In the genomic region with DNA sequence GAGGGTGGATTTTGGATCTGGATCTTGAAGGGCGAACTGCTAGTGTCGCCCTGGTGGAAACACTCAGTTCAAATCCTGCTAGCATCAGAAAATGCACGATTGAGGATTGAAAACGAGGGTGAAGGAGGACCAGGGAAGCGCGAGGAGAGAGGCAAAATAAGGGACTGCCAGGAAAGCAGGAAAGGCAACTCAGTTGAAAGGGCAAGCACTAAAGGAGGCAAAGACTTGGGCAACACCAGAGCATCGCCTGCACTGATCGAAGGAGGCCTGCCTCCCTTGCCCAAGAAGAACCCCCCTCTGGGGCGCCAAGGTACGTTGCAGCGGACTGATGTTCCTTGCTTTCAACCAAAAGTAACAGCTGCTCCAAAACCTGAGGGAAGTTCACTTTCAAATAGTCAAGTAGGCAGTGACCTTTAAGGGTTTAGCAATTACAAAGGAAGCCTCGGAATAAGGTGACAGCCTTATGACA, we compare ENCODE assay signal across 1 cellular context.
TF ChIP-seq lines count a peak whose summit lies in the region.

No MANE protein-coding gene starts in this region.

TF ChIP-seq in H1, 55 proteins besides CTCF, POLR2A, EP300 and RAD21:
- TF ChIP-seq SIN3A (conservative IDR thresholded peaks at IDR 0.05 in 1 of 2, IDR thresholded peaks at IDR 0.05 in 1 of 2; ENCODE audit: low read depth in 1 of 2, low read length in 2 of 2) (no peak), GTF2F1 (IDR thresholded peaks at IDR 0.05; ENCODE audit: borderline replicate concordance, low read depth, low read length) (no peak), ASH2L (IDR thresholded peaks at IDR 0.05; ENCODE audit: low read length) (no peak), KDM4A (IDR thresholded peaks at IDR 0.05; ENCODE audit: low read depth, low read length, severe bottlenecking) (peak; percentile 6)
TF ChIP-seq in H1: peak in this region for 1.
